In the genomic region with DNA sequence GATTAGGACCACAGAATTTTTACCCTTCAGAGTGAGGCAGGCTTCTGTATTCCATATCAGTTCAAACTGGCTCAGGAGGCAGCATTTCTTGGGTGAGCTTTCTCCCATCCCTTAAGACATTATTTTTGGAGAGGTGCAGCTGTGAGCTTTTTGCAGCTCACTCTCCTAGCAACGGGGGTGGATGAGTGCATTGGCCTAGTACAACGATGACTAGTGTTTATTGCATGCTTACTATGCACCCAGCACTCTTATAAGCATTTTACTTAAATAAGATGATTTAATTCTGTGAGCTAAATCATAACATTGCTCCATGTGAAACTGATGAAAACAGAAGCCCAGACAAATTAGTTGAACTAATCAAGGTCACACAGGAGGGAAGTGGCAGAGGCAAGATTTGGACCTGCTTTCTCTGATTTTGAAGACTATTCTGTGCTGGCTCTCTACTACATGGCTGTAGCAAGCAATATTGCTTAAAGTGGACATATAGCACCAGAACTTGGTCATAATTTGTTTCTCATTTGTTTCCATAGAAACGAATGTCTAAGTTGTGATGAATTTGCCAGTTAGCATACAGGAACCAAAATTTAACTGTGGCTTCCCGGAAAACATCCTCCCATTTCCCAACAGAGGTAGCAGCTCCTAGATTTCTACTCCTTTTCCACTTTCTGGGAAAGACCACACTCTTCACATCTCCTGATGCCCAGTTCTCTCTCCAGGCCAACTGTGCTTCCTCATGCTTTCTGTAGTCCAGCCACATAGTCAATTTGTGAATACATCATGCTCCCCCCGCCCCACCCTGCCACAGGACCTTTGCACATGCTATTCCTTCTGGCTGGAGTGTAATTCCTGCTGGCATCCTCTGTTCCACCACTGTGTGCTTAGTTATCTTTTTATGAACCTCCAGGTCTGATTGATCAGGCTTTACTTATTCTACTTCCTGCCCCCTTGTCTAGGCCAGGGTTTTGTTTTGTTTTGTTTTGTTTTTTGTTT, we compare ENCODE assay signal across 17 cellular contexts.
DNase-seq lines count a peak whose midpoint lies in the region; ATAC-seq, FAIRE-seq and TF ChIP-seq lines count a peak whose summit lies in the region.
"Had no signal": no experiment of that assay in that cellular context is flagged by ENCODE, and none has a peak within 500 bp of the region (broad histone marks: within the 10 kb centered on the region; RNA-seq: fewer than 3 reads in every experiment).

No MANE protein-coding gene starts in this region.

- FAIRE-seq in astrocyte (lab: Jason Lieb, UNC): no peak
- FAIRE-seq: endothelial cell of umbilical vein, GM19239 had no signal

- H3K27ac ChIP-seq in astrocyte (ENCODE audit: low read depth, low read length) (no peak overlapping the region), prostate gland (no peak overlapping the region)
- H3K27ac ChIP-seq: heart right ventricle, testis had no signal

- intact Hi-C loops in prostate gland (cut with DNase I): no loop called here
- intact Hi-C loops in Right ventricle myocardium superior (cut with DNase I): no loop called here

- TF ChIP-seq POLR2A in prostate gland (IDR thresholded peaks at IDR 0.05): no peak

- no peak overlapping the region for H3K4me3 ChIP-seq in astrocyte (ENCODE audit: insufficient read depth, low read depth, low read length)
- H3K4me3 ChIP-seq in prostate gland: no peak overlapping the region
- H3K4me3 ChIP-seq: heart right ventricle, testis had no signal

- ATAC-seq in GM21723 (IDR thresholded peaks at IDR 0.05; ENCODE audit: unreplicated experiment) (no peak), Right ventricle myocardium superior (ENCODE audit: poor library complexity) (no peak)
- ATAC-seq: heart right ventricle, left colon had no signal

- no peak overlapping the region for H3K4me3 Mint-ChIP-seq in astrocyte (ENCODE audit: unreplicated experiment)

- H3K27me3 Mint-ChIP-seq in astrocyte (ENCODE audit: low read depth, unreplicated experiment): no peaks in the 10 kb centered on the region

- no peaks in the 10 kb centered on the region for H3K36me3 Mint-ChIP-seq in astrocyte (ENCODE audit: low read depth, unreplicated experiment)

- H3K9me3 Mint-ChIP-seq in astrocyte (ENCODE audit: unreplicated experiment): no peaks in the 10 kb centered on the region

- no peaks in the 10 kb centered on the region for H3K27me3 ChIP-seq in astrocyte (ENCODE audit: insufficient read depth, low read length)
- no peaks in the 10 kb centered on the region for H3K27me3 ChIP-seq in prostate gland (replicated peaks; ENCODE audit: insufficient read depth)
- H3K27me3 ChIP-seq: heart right ventricle, testis had no signal

- peaks cover 15% of the 10 kb centered on the region for H3K4me1 Mint-ChIP-seq in astrocyte (ENCODE audit: low read depth, unreplicated experiment)

- peak overlapping the region; percentile 15 for H3K4me2 ChIP-seq in astrocyte (ENCODE audit: low read length)

- H3K79me2 ChIP-seq in astrocyte (ENCODE audit: insufficient read depth, low read length): no peaks in the 10 kb centered on the region

- 61% methylated on average over 5 of the region's 5 CpGs for WGBS in prostate gland

- TF ChIP-seq CTCF in astrocyte (IDR thresholded peaks at IDR 0.05; ENCODE audit: insufficient read depth, low read depth, low read length): no peak
- TF ChIP-seq CTCF in prostate gland (IDR thresholded peaks at IDR 0.05): no peak

- peaks cover 8% of the 10 kb centered on the region for H3K4me1 ChIP-seq in astrocyte (ENCODE audit: insufficient read depth, low read length)
- H3K4me1 ChIP-seq in prostate gland (replicated peaks): no peaks in the 10 kb centered on the region
- H3K4me1 ChIP-seq: heart right ventricle, testis had no signal

- no peaks in the 10 kb centered on the region for H3K36me3 ChIP-seq in astrocyte (ENCODE audit: insufficient read depth, low read length)
- no peaks in the 10 kb centered on the region for H3K36me3 ChIP-seq in prostate gland
- H3K36me3 ChIP-seq: heart right ventricle had no signal

- DNase-seq in HCEC 1CT (peak; percentile 87), astrocyte (ENCODE audit: low read depth) (peak; percentile 61), fibroblast of the conjunctiva (ENCODE audit: low read depth) (peak; percentile 39), stromal cell of bone marrow (ENCODE audit: low read depth) (peak; percentile 55), prostate gland (ENCODE audit: low spot score) (no peak), Right ventricle myocardium superior (no peak), COR-L47 (lab: John Stamatoyannopoulos, UW) (no peak)
- DNase-seq: activated CD8-positive, alpha-beta memory T cell treated with anti-CD3 and anti-CD28 coated beads, Interleukin-2, amount 50 U/mL, for 4 hours; activated naive CD4-positive, alpha-beta T cell treated with anti-CD3 and anti-CD28 coated beads, Interleukin-2, amount 50 U/mL, for 16 hours; cerebellar nuclear complex; heart right ventricle; left colon; SHP77; testis had no signal

- H4K20me1 ChIP-seq in astrocyte (ENCODE audit: insufficient read depth, low read length): no peaks in the 10 kb centered on the region

- H3K9ac ChIP-seq in astrocyte (ENCODE audit: low read length): no peak overlapping the region

- H3K9me3 ChIP-seq in astrocyte (ENCODE audit: insufficient read depth, low read depth, low read length) (no peaks in the 10 kb centered on the region), prostate gland (no peaks in the 10 kb centered on the region)
- H3K9me3 ChIP-seq: testis had no signal

- no peak overlapping the region for H3K27ac Mint-ChIP-seq in astrocyte (ENCODE audit: unreplicated experiment)

- H2AFZ ChIP-seq in astrocyte (ENCODE audit: low read depth, low read length): no peak overlapping the region

Comparison
In these comparisons a context has a peak if more than half of its experiments do, and no peak if none do; other contexts are left out.
1. DNase-seq: peak in HCEC 1CT (single experiment), astrocyte (single experiment), fibroblast of the conjunctiva (single experiment) and stromal cell of bone marrow (single experiment); none in prostate gland (single experiment), Right ventricle myocardium superior (single experiment) and COR-L47 (single experiment).